16 cellular contexts compared by ENCODE assay signal in the genomic region with DNA sequence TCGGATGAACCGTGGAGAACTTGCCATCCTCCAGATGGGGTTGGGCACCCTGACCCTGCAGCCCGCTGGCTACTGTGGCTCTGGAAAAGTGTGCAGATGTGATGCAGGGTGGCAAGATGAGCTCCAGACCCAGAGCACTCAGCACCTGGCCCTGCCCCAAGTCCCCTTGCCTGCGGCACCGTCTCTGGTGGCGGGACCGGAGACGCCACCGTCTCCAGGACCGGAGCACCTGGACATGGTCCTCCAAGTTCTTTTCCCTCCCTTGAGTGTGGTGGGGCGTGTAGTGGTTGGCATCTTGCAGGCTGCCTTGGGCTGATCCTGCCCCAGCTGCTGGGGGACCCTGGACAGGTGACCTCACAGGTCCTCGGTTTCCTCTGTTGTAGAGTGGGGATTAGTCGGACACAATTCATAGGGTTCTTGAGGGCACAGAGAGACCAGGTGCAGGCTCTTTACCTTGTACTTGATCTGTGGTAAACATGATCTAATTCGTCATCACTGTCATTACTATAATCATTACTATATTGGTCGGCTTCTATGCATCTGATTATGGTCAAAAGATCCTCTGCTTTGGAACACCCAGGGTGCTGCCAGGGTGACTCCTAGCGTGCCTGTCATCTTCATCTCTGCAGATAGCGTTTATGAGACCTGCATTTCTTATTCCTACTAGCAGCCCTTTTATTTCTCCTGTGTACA.
DNase-seq lines count a peak whose midpoint lies in the region; ATAC-seq and TF ChIP-seq lines count a peak whose summit lies in the region.
"Had no signal": no experiment of that assay in that cellular context is flagged by ENCODE, and none has a peak within 500 bp of the region (broad histone marks: within the 10 kb centered on the region; RNA-seq: fewer than 3 reads in every experiment).

No MANE protein-coding gene starts in this region.

- H3K36me3 Mint-ChIP-seq in activated naive CD8-positive, alpha-beta T cell treated with anti-CD3 and anti-CD28 coated beads, Interleukin-2, amount 10 ng/mL, durations not matched to agents 7 days and 5 days = no peaks in the 10 kb centered on the region
- H3K36me3 Mint-ChIP-seq in activated naive CD8-positive, alpha-beta T cell treated with anti-CD3 and anti-CD28 coated beads for 36 hours = no peaks in the 10 kb centered on the region

- H4K8ac ChIP-seq in mesenchymal stem cell (ENCODE audit: low read length) = no peak overlapping the region

- no peak for TF ChIP-seq POLR2A in stomach (IDR thresholded peaks at IDR 0.05)

- peaks cover 55% of the 10 kb centered on the region for H3K79me1 ChIP-seq in mesenchymal stem cell (replicated peaks; ENCODE audit: low read length, poor library complexity, severe bottlenecking)

- H3K4me3 Mint-ChIP-seq in activated naive CD8-positive, alpha-beta T cell treated with anti-CD3 and anti-CD28 coated beads, Interleukin-2, amount 10 ng/mL, durations not matched to agents 7 days and 5 days = peak overlapping the region; percentile 30
- no peak overlapping the region for H3K4me3 Mint-ChIP-seq in activated naive CD8-positive, alpha-beta T cell treated with anti-CD3 and anti-CD28 coated beads for 36 hours

- H3K27me3 ChIP-seq in mesenchymal stem cell (ENCODE audit: control insufficient read depth in 1 of 2, insufficient read depth in 1 of 2, low read length in 2 of 2) (no peaks in the 10 kb centered on the region), stomach (peaks cover 0 to 9% (median 0%) of the 10 kb centered on the region in 3 donors)

- intact Hi-C loops in stomach (cut with DNase I; ENCODE audit: low total_unique reads) = no loop called here

- no peak overlapping the region for H2BK5ac ChIP-seq in mesenchymal stem cell (ENCODE audit: low read depth, low read length, poor library complexity, severe bottlenecking)

- H3K27ac ChIP-seq in mesenchymal stem cell (ENCODE audit: low read length, poor library complexity, severe bottlenecking) (no peak overlapping the region), stomach (peak overlapping the region; percentile 5 to 70 (median 33))
- H3K27ac ChIP-seq: PC-9 had no signal

- H3K4ac ChIP-seq in mesenchymal stem cell (ENCODE audit: low read depth in 1 of 2, low read length in 2 of 2) = no peak overlapping the region

- H3K18ac ChIP-seq in mesenchymal stem cell (ENCODE audit: low read depth in 1 of 2, low read length in 2 of 2) = peak overlapping the region; percentile 63 to 81

- 92% methylated on average over 14 of the region's 17 CpGs for WGBS in mesenchymal stem cell
- 68 to 80% (median 75%) methylated on average over 9 to 17 of the region's 17 CpGs for WGBS in stomach, 5 donors

- no peak overlapping the region for H3K4me3 ChIP-seq in mesenchymal stem cell (ENCODE audit: insufficient read depth in 1 of 2, low read depth in 1 of 2, low read length in 2 of 2)
- H3K4me3 ChIP-seq in stomach = no peak overlapping the region
- H3K4me3 ChIP-seq: PC-9 had no signal

- no peak overlapping the region for H3K9ac ChIP-seq in mesenchymal stem cell (ENCODE audit: low read length)

- no peak for TF ChIP-seq CTCF in stomach (IDR thresholded peaks at IDR 0.05)

- H3K27ac Mint-ChIP-seq in activated naive CD8-positive, alpha-beta T cell treated with anti-CD3 and anti-CD28 coated beads, Interleukin-2, amount 10 ng/mL, durations not matched to agents 7 days and 5 days = no peak overlapping the region
- H3K27ac Mint-ChIP-seq in activated naive CD8-positive, alpha-beta T cell treated with anti-CD3 and anti-CD28 coated beads for 36 hours = no peak overlapping the region

- peak overlapping the region in 1 of 2 experiments; percentile 62 for H3K14ac ChIP-seq in mesenchymal stem cell (ENCODE audit: low read length in 2 of 2)

- H3K4me2 ChIP-seq in mesenchymal stem cell (ENCODE audit: low read length, poor library complexity, severe bottlenecking) = no peak overlapping the region
- H3K4me2 ChIP-seq: PC-9 had no signal

- no peak overlapping the region for H2AK5ac ChIP-seq in mesenchymal stem cell (ENCODE audit: low read length, severe bottlenecking)

- POLR2A ChIA-PET in activated naive CD8-positive, alpha-beta T cell treated with anti-CD3 and anti-CD28 coated beads, Interleukin-2, amount 10 ng/mL, durations not matched to agents 7 days and 5 days (lab: Charles Lee) = no interaction called here

- H3K4me1 Mint-ChIP-seq in activated naive CD8-positive, alpha-beta T cell treated with anti-CD3 and anti-CD28 coated beads, Interleukin-2, amount 10 ng/mL, durations not matched to agents 7 days and 5 days = peaks cover 11% of the 10 kb centered on the region
- H3K4me1 Mint-ChIP-seq in activated naive CD8-positive, alpha-beta T cell treated with anti-CD3 and anti-CD28 coated beads for 36 hours = peaks cover 6% of the 10 kb centered on the region

- H3K23ac ChIP-seq in mesenchymal stem cell (ENCODE audit: low read length in 2 of 2) = peak overlapping the region in 1 of 2 experiments; percentile 75

- no peak for DNase-seq in activated naive CD8-positive, alpha-beta T cell treated with anti-CD3 and anti-CD28 coated beads, Interleukin-2, amount 10 ng/mL, durations not matched to agents 7 days and 5 days
- no peak for DNase-seq in activated naive CD8-positive, alpha-beta T cell treated with anti-CD3 and anti-CD28 coated beads for 36 hours
- DNase-seq in DMS79 treated with DMSO at 0.1 percent for 48 hours (lab: John Stamatoyannopoulos, UW) (peak; percentile 94), mesenchymal stem cell (no peak), stomach (no peak), NCI-H345 treated with DMSO at 0.1 percent for 48 hours (lab: John Stamatoyannopoulos, UW; ENCODE audit: unreplicated experiment) (no peak), NAMALWA (ENCODE audit: low spot score) (no peak)
- DNase-seq: Caco-2, NCI-H1417 treated with DMSO at 0.1 percent for 48 hours, NCI-H1930, NCI-H2171 treated with DMSO at 0.1 percent for 48 hours, NCI-H510A, NCI-H774, PC-9, SHP77 had no signal

- peak overlapping the region; percentile 55 for H4K91ac ChIP-seq in mesenchymal stem cell (ENCODE audit: low read length)

- H2BK120ac ChIP-seq in mesenchymal stem cell (ENCODE audit: low read depth, low read length) = no peak overlapping the region

- ATAC-seq in activated naive CD8-positive, alpha-beta T cell treated with anti-CD3 and anti-CD28 coated beads, Interleukin-2, amount 10 ng/mL, durations not matched to agents 7 days and 5 days (ENCODE audit: low read depth) = no peak
- no peak for ATAC-seq in HG03045 (IDR thresholded peaks at IDR 0.05; ENCODE audit: unreplicated experiment)

- H2BK15ac ChIP-seq in mesenchymal stem cell (ENCODE audit: low read depth, poor library complexity, severe bottlenecking) = peak overlapping the region; percentile 44

- H3K27me3 Mint-ChIP-seq in activated naive CD8-positive, alpha-beta T cell treated with anti-CD3 and anti-CD28 coated beads, Interleukin-2, amount 10 ng/mL, durations not matched to agents 7 days and 5 days = peaks cover 12% of the 10 kb centered on the region
- peaks cover 15% of the 10 kb centered on the region for H3K27me3 Mint-ChIP-seq in activated naive CD8-positive, alpha-beta T cell treated with anti-CD3 and anti-CD28 coated beads for 36 hours

- no peaks in the 10 kb centered on the region for H3K9me3 Mint-ChIP-seq in activated naive CD8-positive, alpha-beta T cell treated with anti-CD3 and anti-CD28 coated beads, Interleukin-2, amount 10 ng/mL, durations not matched to agents 7 days and 5 days
- H3K9me3 Mint-ChIP-seq in activated naive CD8-positive, alpha-beta T cell treated with anti-CD3 and anti-CD28 coated beads for 36 hours = no peaks in the 10 kb centered on the region

- TF ChIP-seq EP300 in stomach (IDR thresholded peaks at IDR 0.05) = no peak

- no peak overlapping the region for H2AFZ ChIP-seq in mesenchymal stem cell (ENCODE audit: low read depth, low read length)
- H2AFZ ChIP-seq: PC-9 had no signal

- peaks cover 8% of the 10 kb centered on the region for H3K4me1 ChIP-seq in mesenchymal stem cell (ENCODE audit: control insufficient read depth, insufficient read depth, low read depth, low read length)
- peaks cover 0 to 47% (median 30%) of the 10 kb centered on the region in 4 donors for H3K4me1 ChIP-seq in stomach

- H3K9me3 ChIP-seq in mesenchymal stem cell (ENCODE audit: control insufficient read depth, low read length) (no peaks in the 10 kb centered on the region), stomach (no peaks in the 10 kb centered on the region)

- H2BK12ac ChIP-seq in mesenchymal stem cell (ENCODE audit: low read length in 2 of 2) = peak overlapping the region in 1 of 2 experiments; percentile 59

- H3K36me3 ChIP-seq in mesenchymal stem cell (ENCODE audit: control insufficient read depth in 1 of 2, insufficient read depth in 2 of 2, low read depth in 1 of 2, low read length in 2 of 2) = peaks cover 35 to 80% of the 10 kb centered on the region in 2 experiments
- H3K36me3 ChIP-seq in stomach = peaks cover 0 to 17% (median 6%) of the 10 kb centered on the region in 4 donors
